In genomic region chr3:52800079-52800478, GRCh38 we compare ENCODE assay signal across 32 cellular contexts. TPM values are rescaled to one million over a fixed set of nuclear protein-coding genes. Genes with fewer than 3 reads are reported as not detected.
"Had no signal": no experiment of that assay in that cellular context is flagged by ENCODE, and none has a peak within 500 bp of the region (broad histone marks: within the 10 kb centered on the region; RNA-seq: fewer than 3 reads in every experiment).

No MANE protein-coding gene starts in this region.

- H3K4me1 ChIP-seq: colonic mucosa, heart right ventricle, uterus had no signal

- H3K27me3 ChIP-seq: ascending aorta, brain microvascular endothelial cell, colonic mucosa, heart right ventricle, testis, uterus had no signal

- ATAC-seq: activated CD8-positive, alpha-beta memory T cell treated with anti-CD3 and anti-CD28 coated beads, Interleukin-2, amount 10 ng/mL, durations not matched to agents 7 days and 5 days; activated CD8-positive, alpha-beta T cell treated with anti-CD3 and anti-CD28 coated beads for 36 hours; activated naive CD8-positive, alpha-beta T cell treated with anti-CD3 and anti-CD28 coated beads, Interleukin-2, amount 50 U/mL, for 24 hours; effector memory CD8-positive, alpha-beta T cell; heart right ventricle; left colon; naive thymus-derived CD8-positive, alpha-beta T cell had no signal

- H3K4me3 ChIP-seq: ascending aorta, colonic mucosa, dorsolateral prefrontal cortex, esophagus muscularis mucosa, heart right ventricle, testis, uterus had no signal

- H3K9me3 ChIP-seq: ascending aorta, colonic mucosa, esophagus muscularis mucosa, heart right ventricle, testis, uterus had no signal

- DNase-seq: activated CD4-positive, alpha-beta T cell treated with anti-CD3 and anti-CD28 coated beads, Interleukin-2, amount 10 ng/mL, durations not matched to agents 7 days and 5 days; activated CD4-positive, CD25-positive, alpha-beta regulatory T cell treated with anti-CD3 and anti-CD28 coated beads, Interleukin-2, amount 50 U/mL, for 72 hours; activated CD8-positive, alpha-beta memory T cell treated with anti-CD3 and anti-CD28 coated beads, Interleukin-2, amount 10 ng/mL, durations not matched to agents 7 days and 5 days; activated CD8-positive, alpha-beta T cell treated with anti-CD3 and anti-CD28 coated beads for 36 hours; activated gamma-delta T cell; activated naive CD4-positive, alpha-beta T cell treated with anti-CD3 and anti-CD28 coated beads, Interleukin-2, amount 50 U/mL, for 16 hours; activated naive CD8-positive, alpha-beta T cell treated with anti-CD3 and anti-CD28 coated beads, Interleukin-2, amount 50 U/mL, for 24 hours; activated T-cell treated with anti-CD3 and anti-CD28 coated beads for 4 hours; brain microvascular endothelial cell; central memory CD4-positive, alpha-beta T cell; colonic mucosa; dorsolateral prefrontal cortex; effector memory CD8-positive, alpha-beta T cell; heart right ventricle; left colon; naive thymus-derived CD8-positive, alpha-beta T cell; retina; stimulated activated CD4-positive, alpha-beta T cell treated with anti-CD3 and anti-CD28 coated beads, Interleukin-4, amount 100 ng/mL, for 1 hour; stimulated activated naive CD4-positive, alpha-beta T cell; testis; trophoblast cell; uterus had no signal

- H3K36me3 ChIP-seq: ascending aorta, brain microvascular endothelial cell, colonic mucosa, esophagus muscularis mucosa, heart right ventricle, uterus had no signal

- H3K27ac ChIP-seq: ascending aorta, brain microvascular endothelial cell, colonic mucosa, dorsolateral prefrontal cortex, esophagus muscularis mucosa, heart right ventricle, testis, uterus, VCaP had no signal

RNA-seq across cellular contexts. Expression of gene ITIH3, which starts 5.5 kb away (rescaled TPM):
- total RNA-seq: activated CD4-positive, alpha-beta T cell treated with anti-CD3 and anti-CD28 coated beads, Interleukin-2, amount 10 ng/mL, durations not matched to agents 7 days and 5 days; activated CD8-positive, alpha-beta memory T cell treated with anti-CD3 and anti-CD28 coated beads, Interleukin-2, amount 10 ng/mL, durations not matched to agents 7 days and 5 days; activated CD8-positive, alpha-beta T cell treated with anti-CD3 and anti-CD28 coated beads for 36 hours; activated T-helper 1 cell treated with anti-CD3 and anti-CD28 coated beads, Interleukin-12 subunit alpha, Interleukin-12 subunit beta, Interleukin-2, Interleukin-4 antibody, amounts not matched to agents 30 ng/mL and 10 ng/mL and 1 ng/mL, durations not matched to agents 14 hours and 24 hours and 36 hours; naive thymus-derived CD8-positive, alpha-beta T cell; T-helper 2 cell treated with Interferon-gamma antibody and Interleukin-4, amounts not matched to agents 100 ng/mL and 5 ng/mL, for 36 hours had no signal
- polyA plus RNA-seq: keratinocyte had no signal

RNA-seq across cellular contexts. Expression of gene ITIH1, which starts 22.7 kb away (rescaled TPM):
- total RNA-seq: activated CD4-positive, alpha-beta T cell treated with anti-CD3 and anti-CD28 coated beads, Interleukin-2, amount 10 ng/mL, durations not matched to agents 7 days and 5 days; activated CD8-positive, alpha-beta memory T cell treated with anti-CD3 and anti-CD28 coated beads, Interleukin-2, amount 10 ng/mL, durations not matched to agents 7 days and 5 days; activated CD8-positive, alpha-beta T cell treated with anti-CD3 and anti-CD28 coated beads for 36 hours; activated T-helper 1 cell treated with anti-CD3 and anti-CD28 coated beads, Interleukin-12 subunit alpha, Interleukin-12 subunit beta, Interleukin-2, Interleukin-4 antibody, amounts not matched to agents 30 ng/mL and 10 ng/mL and 1 ng/mL, durations not matched to agents 14 hours and 24 hours and 36 hours; esophagus muscularis mucosa; heart right ventricle; left colon; lung microvascular endothelial cell; mesothelial cell of epicardium; naive thymus-derived CD8-positive, alpha-beta T cell; osteocyte; T-helper 2 cell treated with Interferon-gamma antibody and Interleukin-4, amounts not matched to agents 100 ng/mL and 5 ng/mL, for 36 hours had no signal
- polyA plus RNA-seq: keratinocyte; naive thymus-derived CD8-positive, alpha-beta T cell had no signal

RNA-seq across cellular contexts. Expression of gene MUSTN1, which starts 34.7 kb away (rescaled TPM):
- total RNA-seq: activated CD8-positive, alpha-beta T cell treated with anti-CD3 and anti-CD28 coated beads for 36 hours; progenitor cell of endocrine pancreas had no signal
- polyA plus RNA-seq: keratinocyte had no signal
